In genomic region chr17:41133880-41134735, GRCh38 we compare ENCODE assay signal across 1 cellular context.
TF ChIP-seq lines count a peak whose summit lies in the region.

No MANE protein-coding gene starts in this region.

TF ChIP-seq in A549, 52 proteins besides CTCF, POLR2A, EP300 and RAD21:
- TF ChIP-seq FOSB (CRISPR knock-in tag; IDR thresholded peaks at IDR 0.05) (no peak), NFE2L2 (conservative IDR thresholded peaks at IDR 0.05; ENCODE audit: low read length) (no peak)
